8 cellular contexts compared by ENCODE assay signal in the genomic region with DNA sequence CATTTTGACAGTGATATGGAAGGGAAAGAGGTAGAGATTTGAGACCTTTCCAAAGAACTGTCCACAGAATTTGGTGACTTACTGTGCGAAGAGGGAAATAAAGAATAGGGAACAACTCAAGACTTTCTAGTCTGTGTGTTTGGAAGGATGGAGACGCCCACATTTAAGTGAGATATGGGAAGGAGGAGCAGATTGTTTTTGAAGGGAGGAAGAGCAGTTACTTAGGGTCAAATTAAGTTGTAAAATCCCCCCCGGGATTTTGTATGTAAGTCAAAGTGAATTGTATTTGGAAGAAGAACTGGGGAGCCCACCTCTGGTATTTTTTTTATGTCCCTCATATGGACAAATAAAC. TPM values are rescaled to one million over a fixed set of nuclear protein-coding genes. Genes with fewer than 3 reads are reported as not detected.
DNase-seq lines count a peak whose midpoint lies in the region; ATAC-seq and TF ChIP-seq lines count a peak whose summit lies in the region.

No MANE protein-coding gene starts in this region.

- no peaks in the 10 kb centered on the region for H3K27me3 ChIP-seq in AG04450 (ENCODE audit: control insufficient read depth, insufficient read depth, low read length)
- H3K27me3 ChIP-seq in KMS-11 (ENCODE audit: insufficient read depth, low read depth) = no peaks in the 10 kb centered on the region
- H3K27me3 ChIP-seq in dorsolateral prefrontal cortex = no peaks in the 10 kb centered on the region
- H3K27me3 ChIP-seq in neural cell (ENCODE audit: insufficient read depth, low read depth, low read length) = no peaks in the 10 kb centered on the region

- DNase-seq in AG04450 (ENCODE audit: low read depth, low spot score) (no peak), dorsolateral prefrontal cortex (no peak), NCI-H510A (lab: John Stamatoyannopoulos, UW) (no peak), inferior parietal cortex (ENCODE audit: extremely low spot score) (no peak)
- no peak for DNase-seq in stimulated activated CD4-positive, alpha-beta T cell treated with anti-CD3 and anti-CD28 coated beads, Interleukin-2, amount 100 ng/mL, for 48 hours

- no peak for ATAC-seq in HG03175 (IDR thresholded peaks at IDR 0.05; ENCODE audit: unreplicated experiment)

- H3K4me2 ChIP-seq in KMS-11 (peak overlapping the region; percentile 86), neural cell (ENCODE audit: low read length) (peak overlapping the region; percentile 85)

- H3K9ac ChIP-seq in KMS-11 = no peak overlapping the region; the same call in 1 of the 2 replicates
- H3K9ac ChIP-seq in neural cell (ENCODE audit: low read length) = peak overlapping the region; percentile 86

- H3K79me2 ChIP-seq in KMS-11 (ENCODE audit: insufficient read depth, low read depth) = peaks cover 66% of the 10 kb centered on the region
- H3K79me2 ChIP-seq in neural cell (replicated peaks; ENCODE audit: insufficient read depth, low read length) = peaks cover 76% of the 10 kb centered on the region

- H3K36me3 ChIP-seq in KMS-11 (ENCODE audit: insufficient read depth) = no peaks in the 10 kb centered on the region
- no peaks in the 10 kb centered on the region for H3K36me3 ChIP-seq in neural cell (ENCODE audit: insufficient read depth, low read length)

- H3K27ac ChIP-seq in AG04450 (ENCODE audit: low read depth, low read length) = no peak overlapping the region
- peak overlapping the region; percentile 65; the same call in 1 of the 2 replicates for H3K27ac ChIP-seq in KMS-11
- peak overlapping the region in 34 of 59 donors; percentile 2 to 100 (median 100) for H3K27ac ChIP-seq in dorsolateral prefrontal cortex
- peak overlapping the region; percentile 86 for H3K27ac ChIP-seq in neural cell (ENCODE audit: low read length)

- TF ChIP-seq CTCF in AG04450 (IDR thresholded peaks at IDR 0.05; ENCODE audit: low read depth, low read length) (no peak), KMS-11 (conservative IDR thresholded peaks at IDR 0.05; ENCODE audit: low read depth, low read length) (no peak), dorsolateral prefrontal cortex (IDR thresholded peaks at IDR 0.05 in 54 of 56, conservative IDR thresholded peaks at IDR 0.05 in 2 of 56; ENCODE audit: low read depth in 1 of 56, partially characterized antibody in 56 of 56) (no peak), neural cell (IDR thresholded peaks at IDR 0.05; ENCODE audit: poor library complexity, severe bottlenecking) (no peak)

- POLR2A ChIA-PET in AG04450 (lab: Yijun Ruan, JAX) = no interaction called here

- H3K4me3 ChIP-seq in AG04450 (ENCODE audit: low read depth, low read length) = peak overlapping the region; percentile 95
- no peak overlapping the region for H3K4me3 ChIP-seq in KMS-11 (IDR thresholded peaks at IDR 0.05; ENCODE audit: insufficient read depth, low read depth, low read length)
- H3K4me3 ChIP-seq in dorsolateral prefrontal cortex = peak overlapping the region; percentile 67 to 99 (median 88)
- peak overlapping the region; percentile 83 for H3K4me3 ChIP-seq in neural cell (ENCODE audit: low read length)

- H3K9me3 ChIP-seq in AG04450 (ENCODE audit: control insufficient read depth, insufficient read depth, low read length) = no peaks in the 10 kb centered on the region
- H3K9me3 ChIP-seq in neural cell (ENCODE audit: low read length) = no peaks in the 10 kb centered on the region

- CTCF ChIA-PET in AG04450 (lab: Charles Lee) = interaction anchor here (0.6 to 1.2 kb wide), 2 partner anchors 247 to 426 kb away, joined by 3 read pairs; no protein-coding TSS in a partner anchor

- TF ChIP-seq RAD21 in neural cell (conservative IDR thresholded peaks at IDR 0.05) = no peak

- intact Hi-C loops in dorsolateral prefrontal cortex (cut with DNase I) = loop anchor here (5.0 to 10.0 kb wide), 6 partner anchors 176 to 543 kb away; a partner anchor contains a TSS

- H3K4me1 ChIP-seq in KMS-11 (ENCODE audit: low read depth, poor library complexity, severe bottlenecking) = peaks cover 35% of the 10 kb centered on the region

- no peak for TF ChIP-seq EP300 in neural cell (conservative IDR thresholded peaks at IDR 0.05; ENCODE audit: poor library complexity, severe bottlenecking)

- H4K20me1 ChIP-seq in KMS-11 (ENCODE audit: insufficient read depth) = no peaks in the 10 kb centered on the region
- no peaks in the 10 kb centered on the region for H4K20me1 ChIP-seq in neural cell (ENCODE audit: insufficient read depth)

- H2AFZ ChIP-seq in KMS-11 (ENCODE audit: low read depth) (no peak overlapping the region), neural cell (ENCODE audit: low read depth, low read length) (no peak overlapping the region)

- no peaks in the 10 kb centered on the region for H3K9me2 ChIP-seq in neural cell (ENCODE audit: insufficient read depth, low read length)

- no peaks in the 10 kb centered on the region for H3F3A ChIP-seq in neural cell (ENCODE audit: insufficient read depth, low read length, poor library complexity, severe bottlenecking)

TF ChIP-seq in neural cell, 6 proteins besides CTCF, POLR2A, EP300 and RAD21:
- TF ChIP-seq, protein P1, sequence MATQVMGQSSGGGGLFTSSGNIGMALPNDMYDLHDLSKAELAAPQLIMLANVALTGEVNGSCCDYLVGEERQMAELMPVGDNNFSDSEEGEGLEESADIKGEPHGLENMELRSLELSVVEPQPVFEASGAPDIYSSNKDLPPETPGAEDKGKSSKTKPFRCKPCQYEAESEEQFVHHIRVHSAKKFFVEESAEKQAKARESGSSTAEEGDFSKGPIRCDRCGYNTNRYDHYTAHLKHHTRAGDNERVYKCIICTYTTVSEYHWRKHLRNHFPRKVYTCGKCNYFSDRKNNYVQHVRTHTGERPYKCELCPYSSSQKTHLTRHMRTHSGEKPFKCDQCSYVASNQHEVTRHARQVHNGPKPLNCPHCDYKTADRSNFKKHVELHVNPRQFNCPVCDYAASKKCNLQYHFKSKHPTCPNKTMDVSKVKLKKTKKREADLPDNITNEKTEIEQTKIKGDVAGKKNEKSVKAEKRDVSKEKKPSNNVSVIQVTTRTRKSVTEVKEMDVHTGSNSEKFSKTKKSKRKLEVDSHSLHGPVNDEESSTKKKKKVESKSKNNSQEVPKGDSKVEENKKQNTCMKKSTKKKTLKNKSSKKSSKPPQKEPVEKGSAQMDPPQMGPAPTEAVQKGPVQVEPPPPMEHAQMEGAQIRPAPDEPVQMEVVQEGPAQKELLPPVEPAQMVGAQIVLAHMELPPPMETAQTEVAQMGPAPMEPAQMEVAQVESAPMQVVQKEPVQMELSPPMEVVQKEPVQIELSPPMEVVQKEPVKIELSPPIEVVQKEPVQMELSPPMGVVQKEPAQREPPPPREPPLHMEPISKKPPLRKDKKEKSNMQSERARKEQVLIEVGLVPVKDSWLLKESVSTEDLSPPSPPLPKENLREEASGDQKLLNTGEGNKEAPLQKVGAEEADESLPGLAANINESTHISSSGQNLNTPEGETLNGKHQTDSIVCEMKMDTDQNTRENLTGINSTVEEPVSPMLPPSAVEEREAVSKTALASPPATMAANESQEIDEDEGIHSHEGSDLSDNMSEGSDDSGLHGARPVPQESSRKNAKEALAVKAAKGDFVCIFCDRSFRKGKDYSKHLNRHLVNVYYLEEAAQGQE (IDR thresholded peaks at IDR 0.05; ENCODE audit: borderline replicate concordance) = no peak
- TF ChIP-seq MXI1 (conservative IDR thresholded peaks at IDR 0.05; ENCODE audit: poor library complexity, severe bottlenecking) (no peak), POLR2AphosphoS5 (IDR thresholded peaks at IDR 0.05) (no peak), SMC3 (conservative IDR thresholded peaks at IDR 0.05; ENCODE audit: poor library complexity) (no peak), EZH2 (IDR thresholded peaks at IDR 0.05; ENCODE audit: borderline replicate concordance, insufficient read depth, low read length, poor library complexity, severe bottlenecking) (no peak), TAF1 (IDR thresholded peaks at IDR 0.05; ENCODE audit: low read depth) (no peak)

RNA-seq across cellular contexts. Expression of a gene that starts 1.2 kb away (rescaled TPM):
- polyA plus RNA-seq in AG04450 (2011; rRNA removed) (16.7 and 24.1 TPM in 2 replicates), neural cell (60.1 and 67.1 TPM in 2 replicates)
- polyA minus RNA-seq in AG04450 (2011; rRNA and poly(A)+ RNA removed) = 9.7 and 16.9 TPM in 2 replicates
- total RNA-seq in dorsolateral prefrontal cortex = 10 to 100 TPM; 14.6 to 43.5 (median 21.5) TPM
- polyA minus RNA-seq in neural cell = 83.5 and 89.1 TPM in 2 replicates
